In genomic region chr10:119209736-119210355, GRCh38 we compare ENCODE assay signal across 8 cellular contexts. TPM values are rescaled to one million over a fixed set of nuclear protein-coding genes. Genes with fewer than 3 reads are reported as not detected.
A peak's percentile ranks its signal among the peaks of the same experiment; 100 is the strongest.
DNase-seq lines count a peak whose midpoint lies in the region; ATAC-seq and TF ChIP-seq lines count a peak whose summit lies in the region.

No MANE protein-coding gene starts in this region.

- intact Hi-C loops in breast epithelium (cut with DNase I; ENCODE audit: low total_unique reads) (loop anchor here (2.0 to 10.0 kb wide), 3 partner anchors 95 to 235 kb away; no protein-coding TSS in a partner anchor), MCF 10A (cut with micrococcal nuclease) (loop anchor here (2.0 to 10.0 kb wide), 4 partner anchors 42 to 385 kb away; partner anchors contain the start of genes RGS10 and TIAL1), body of pancreas (cut with DNase I) (no loop called here)

- CTCF ChIA-PET in MCF 10A (lab: Yijun Ruan, JAX), result interaction anchor here (0.6 to 1.8 kb wide), 18 partner anchors 9 to 236 kb away, joined by 3 to 8 read pairs (median 4); no protein-coding TSS in a partner anchor

- H3K4me3 ChIP-seq in breast epithelium (peak overlapping the region; percentile 78 to 98 (median 91)), urinary bladder (ENCODE audit: low read depth, low read length) (no peak overlapping the region), body of pancreas (no peak overlapping the region)

- H3K27me3 Mint-ChIP-seq in MCF 10A (ENCODE audit: insufficient read depth, unreplicated experiment) (no peaks in the 10 kb centered on the region), memory B cell (no peaks in the 10 kb centered on the region)
- no peaks in the 10 kb centered on the region for H3K27me3 Mint-ChIP-seq in activated naive CD8-positive, alpha-beta T cell treated with anti-CD3 and anti-CD28 coated beads, Interleukin-2, amount 50 U/mL, for 24 hours

- no peaks in the 10 kb centered on the region for H3K27me3 ChIP-seq in breast epithelium
- H3K27me3 ChIP-seq in body of pancreas, result no peaks in the 10 kb centered on the region

- TF ChIP-seq POLR2A in breast epithelium (IDR thresholded peaks at IDR 0.05) (no peak), body of pancreas (IDR thresholded peaks at IDR 0.05) (no peak)

- no peak for ATAC-seq in activated naive CD8-positive, alpha-beta T cell treated with anti-CD3 and anti-CD28 coated beads, Interleukin-2, amount 50 U/mL, for 24 hours
- no peak for ATAC-seq in memory B cell (ENCODE audit: low read depth)
- ATAC-seq in body of pancreas, result no peak

- H3K36me3 ChIP-seq in breast epithelium (no peaks in the 10 kb centered on the region), urinary bladder (ENCODE audit: insufficient read depth) (no peaks in the 10 kb centered on the region), body of pancreas (replicated peaks in 1 of 2; ENCODE audit: insufficient read depth in 1 of 2, low read depth in 2 of 2) (no peaks in the 10 kb centered on the region)

- H3K9me3 Mint-ChIP-seq in MCF 10A (ENCODE audit: unreplicated experiment) (no peaks in the 10 kb centered on the region), memory B cell (no peaks in the 10 kb centered on the region)
- no peaks in the 10 kb centered on the region for H3K9me3 Mint-ChIP-seq in activated naive CD8-positive, alpha-beta T cell treated with anti-CD3 and anti-CD28 coated beads, Interleukin-2, amount 50 U/mL, for 24 hours

- H3K4me3 Mint-ChIP-seq in MCF 10A (ENCODE audit: unreplicated experiment) (no peak overlapping the region), memory B cell (peak overlapping the region; percentile 98)
- H3K4me3 Mint-ChIP-seq in activated naive CD8-positive, alpha-beta T cell treated with anti-CD3 and anti-CD28 coated beads, Interleukin-2, amount 50 U/mL, for 24 hours, result peak overlapping the region; percentile 97

- H3K9me3 ChIP-seq in breast epithelium, result no peaks in the 10 kb centered on the region
- H3K9me3 ChIP-seq in body of pancreas, result no peaks in the 10 kb centered on the region

- POLR2A ChIA-PET in MCF 10A (lab: Yijun Ruan, JAX), result interaction anchor here (0.7 to 1.3 kb wide), 4 partner anchors 44 to 795 kb away, joined by 3 to 4 read pairs (median 3); no protein-coding TSS in a partner anchor

- no peak for DNase-seq in breast epithelium (ENCODE audit: low spot score in 2 of 2)
- DNase-seq in MCF 10A (ENCODE audit: unreplicated experiment), result no peak
- no peak for DNase-seq in activated naive CD8-positive, alpha-beta T cell treated with anti-CD3 and anti-CD28 coated beads, Interleukin-2, amount 50 U/mL, for 24 hours
- no peak for DNase-seq in memory B cell (ENCODE audit: low spot score in 2 of 2)
- DNase-seq in COLO668 (lab: John Stamatoyannopoulos, UW; ENCODE audit: unreplicated experiment), result no peak
- no peak for DNase-seq in activated gamma-delta T cell treated with Interleukin-2 at 50 U/mL for 16 hours
- no peak for DNase-seq in body of pancreas

- H3K36me3 Mint-ChIP-seq in MCF 10A (ENCODE audit: insufficient read depth, unreplicated experiment), result peaks cover 5% of the 10 kb centered on the region
- H3K36me3 Mint-ChIP-seq in activated naive CD8-positive, alpha-beta T cell treated with anti-CD3 and anti-CD28 coated beads, Interleukin-2, amount 50 U/mL, for 24 hours (ENCODE audit: low read depth), result peaks cover 4% of the 10 kb centered on the region
- H3K36me3 Mint-ChIP-seq in memory B cell, result peaks cover 2% of the 10 kb centered on the region

- WGBS in urinary bladder, result 46% methylated on average over 9 of the region's 9 CpGs
- WGBS in body of pancreas, 2 donors, result 47 to 52% methylated on average over 9 of the region's 9 CpGs

- peak overlapping the region; percentile 30 to 99 for H3K27ac ChIP-seq in breast epithelium
- peak overlapping the region; percentile 65 for H3K27ac ChIP-seq in urinary bladder (ENCODE audit: low read depth)
- H3K27ac ChIP-seq in body of pancreas, result no peak overlapping the region

- H3K4me1 Mint-ChIP-seq in MCF 10A (ENCODE audit: insufficient read depth, unreplicated experiment), result peaks cover 11% of the 10 kb centered on the region
- H3K4me1 Mint-ChIP-seq in activated naive CD8-positive, alpha-beta T cell treated with anti-CD3 and anti-CD28 coated beads, Interleukin-2, amount 50 U/mL, for 24 hours, result peaks cover 65% of the 10 kb centered on the region
- H3K4me1 Mint-ChIP-seq in memory B cell, result peaks cover 28% of the 10 kb centered on the region

- TF ChIP-seq CTCF in breast epithelium (IDR thresholded peaks at IDR 0.05) (no peak), MCF 10A (IDR thresholded peaks at IDR 0.05; ENCODE audit: unreplicated experiment) (no peak), body of pancreas (IDR thresholded peaks at IDR 0.05) (no peak)

- no peak overlapping the region for H3K27ac Mint-ChIP-seq in MCF 10A (ENCODE audit: low read depth, unreplicated experiment)
- H3K27ac Mint-ChIP-seq in activated naive CD8-positive, alpha-beta T cell treated with anti-CD3 and anti-CD28 coated beads, Interleukin-2, amount 50 U/mL, for 24 hours, result peak overlapping the region; percentile 96
- peak overlapping the region; percentile 96 for H3K27ac Mint-ChIP-seq in memory B cell

- BruUV-seq in MCF 10A (replicated peaks; lab: Mats Ljungman, UMichigan), result no TSS peak

- H3K4me1 ChIP-seq in breast epithelium (peaks cover 3 to 11% of the 10 kb centered on the region in 2 donors), urinary bladder (ENCODE audit: insufficient read depth) (no peaks in the 10 kb centered on the region), body of pancreas (peaks cover 19% of the 10 kb centered on the region)

RNA-seq across cellular contexts. Expression of gene GRK5, which starts 2.5 kb away (rescaled TPM):
- 10 to 100 TPM; 14.9 to 20.6 (median 15.2) TPM for total RNA-seq in breast epithelium
- 0.82 and 1.2 TPM in 2 replicates for total RNA-seq in MCF 10A (2022)
- total RNA-seq in urinary bladder, result 23.8 TPM
- polyA plus RNA-seq in urinary bladder, result 27.0 TPM
- 1 to 10 TPM; 3.4 to 4.9 TPM for total RNA-seq in body of pancreas

RNA-seq across cellular contexts. Expression of gene PRDX3, which starts 31.2 kb away (rescaled TPM):
- total RNA-seq in breast epithelium (100 to 1,000 TPM; 154 to 165 (median 164) TPM), MCF 10A (2022) (85.6 and 94.4 TPM in 2 replicates), urinary bladder (162 TPM), body of pancreas (10 to 100 TPM; 46.1 to 61.7 TPM)
- polyA plus RNA-seq in urinary bladder, result 219 TPM

RNA-seq across cellular contexts. Expression of gene SFXN4, which starts 44.3 kb away (rescaled TPM):
- total RNA-seq in breast epithelium (10 to 100 TPM; 14.6 to 25.2 (median 18.6) TPM), MCF 10A (2022) (33.2 and 44.7 TPM in 2 replicates), urinary bladder (16.1 TPM), body of pancreas (10 to 100 TPM; 20.5 to 32.0 TPM)
- polyA plus RNA-seq in urinary bladder, result 23.6 TPM

Comparison
In these comparisons a context has a peak if more than half of its experiments do, and no peak if none do; other contexts are left out.
1. H3K27ac ChIP-seq: peak in breast epithelium (2 of 2) and urinary bladder (single experiment); none in body of pancreas (0 of 4).
2. H3K4me3 ChIP-seq: peak in breast epithelium (3 of 3); none in urinary bladder (single experiment) and body of pancreas (0 of 2).